8 cellular contexts compared by ENCODE assay signal in genomic region chr10:70672993-70673928, GRCh38. TPM values are rescaled to one million over a fixed set of nuclear protein-coding genes. Genes with fewer than 3 reads are reported as not detected.
DNase-seq lines count a peak whose midpoint lies in the region; ATAC-seq and TF ChIP-seq lines count a peak whose summit lies in the region.

No MANE protein-coding gene starts in this region.

- no peaks in the 10 kb centered on the region for H3K4me1 ChIP-seq in CD4-positive, alpha-beta memory T cell (ENCODE audit: insufficient read depth, low read length)
- H3K4me1 ChIP-seq in NT2/D1 (ENCODE audit: insufficient read depth, insufficient read length) (peaks cover 5% of the 10 kb centered on the region), body of pancreas (peaks cover 6% of the 10 kb centered on the region)

- ATAC-seq in body of pancreas, result no peak
- no peak for ATAC-seq in GM19328 (IDR thresholded peaks at IDR 0.05; ENCODE audit: unreplicated experiment)

- no peaks in the 10 kb centered on the region for H3K9me3 ChIP-seq in CD4-positive, alpha-beta memory T cell (ENCODE audit: control insufficient read depth in 1 of 2, low read length in 2 of 2)
- H3K9me3 ChIP-seq in NT2/D1 (ENCODE audit: insufficient read depth, low read length) (0 out of 2 replicates have a peak, but pooled peaks cover 11% of the 10 kb centered on the region), body of pancreas (no peaks in the 10 kb centered on the region)

- DNase-seq in CD4-positive, alpha-beta memory T cell, result no peak
- no peak for DNase-seq in NT2/D1 (ENCODE audit: low read depth, low spot score)
- DNase-seq in endothelial cell (ENCODE audit: low spot score), result no peak
- no peak for DNase-seq in body of pancreas
- DNase-seq in NCI-H446 (lab: John Stamatoyannopoulos, UW), result no peak
- DNase-seq in effector CD8-positive, alpha-beta T cell (lab: John Stamatoyannopoulos, UW), result no peak

- CTCF ChIA-PET in CD4-positive, alpha-beta memory T cell (lab: Charles Lee; ENCODE audit: partially characterized antibody), result no interaction called here

- TF ChIP-seq CTCF in endothelial cell (IDR thresholded peaks at IDR 0.05; ENCODE audit: unreplicated experiment) (no peak), nephron (IDR thresholded peaks at IDR 0.05; ENCODE audit: unreplicated experiment in 3 of 3) (no peak), body of pancreas (IDR thresholded peaks at IDR 0.05) (no peak)

- no peak overlapping the region for H3K27ac Mint-ChIP-seq in CD4-positive, alpha-beta memory T cell
- H3K27ac Mint-ChIP-seq in endothelial cell (ENCODE audit: unreplicated experiment) (no peak overlapping the region), nephron (peak overlapping the region in 2 of 3 experiments; percentile 25 to 61)

- intact Hi-C loops in CD4-positive, alpha-beta memory T cell (cut with micrococcal nuclease), result no loop called here
- intact Hi-C loops in body of pancreas (cut with DNase I), result no loop called here

- H3K9ac ChIP-seq in NT2/D1 (ENCODE audit: insufficient read length, low read depth), result peak overlapping the region; percentile 61

- H3K36me3 ChIP-seq in CD4-positive, alpha-beta memory T cell (ENCODE audit: insufficient read depth, low read length), result no peaks in the 10 kb centered on the region
- peaks cover 6% of the 10 kb centered on the region for H3K36me3 ChIP-seq in NT2/D1 (ENCODE audit: insufficient read depth, insufficient read length, low read length)
- no peaks in the 10 kb centered on the region for H3K36me3 ChIP-seq in body of pancreas (replicated peaks in 1 of 2; ENCODE audit: insufficient read depth in 1 of 2, low read depth in 2 of 2)

- POLR2A ChIA-PET in CD4-positive, alpha-beta memory T cell (lab: Charles Lee; ENCODE audit: partially characterized antibody), result no interaction called here

- H3K9me3 Mint-ChIP-seq in CD4-positive, alpha-beta memory T cell, result peaks cover 0 to 4% (median 0%) of the 10 kb centered on the region in 8 donors
- H3K9me3 Mint-ChIP-seq in endothelial cell (ENCODE audit: unreplicated experiment), result no peaks in the 10 kb centered on the region
- H3K9me3 Mint-ChIP-seq in nephron, result no peaks in the 10 kb centered on the region

- 37 to 42% methylated on average over 14 to 15 of the region's 15 CpGs for WGBS in body of pancreas, 2 donors

- no peak overlapping the region for H3K4me3 ChIP-seq in CD4-positive, alpha-beta memory T cell (ENCODE audit: low read length in 2 of 2)
- H3K4me3 ChIP-seq in NT2/D1 (ENCODE audit: insufficient read length, low read depth) (peak overlapping the region; percentile 49), body of pancreas (no peak overlapping the region)

- no peaks in the 10 kb centered on the region for H3K36me3 Mint-ChIP-seq in CD4-positive, alpha-beta memory T cell
- H3K36me3 Mint-ChIP-seq in endothelial cell (ENCODE audit: low read depth, unreplicated experiment) (peaks cover 3% of the 10 kb centered on the region), nephron (ENCODE audit: low read depth) (no peaks in the 10 kb centered on the region)

- TF ChIP-seq POLR2A in body of pancreas (IDR thresholded peaks at IDR 0.05), result no peak

- no peak overlapping the region for H3K27ac ChIP-seq in CD4-positive, alpha-beta memory T cell (ENCODE audit: low read depth, low read length)
- H3K27ac ChIP-seq in body of pancreas, result no peak overlapping the region

- H3K4me1 Mint-ChIP-seq in CD4-positive, alpha-beta memory T cell, result peaks cover 6 to 16% (median 11%) of the 10 kb centered on the region in 4 donors
- H3K4me1 Mint-ChIP-seq in endothelial cell (ENCODE audit: unreplicated experiment) (peaks cover 18% of the 10 kb centered on the region), nephron (peaks cover 68% of the 10 kb centered on the region)

- H3K27me3 ChIP-seq in CD4-positive, alpha-beta memory T cell (ENCODE audit: insufficient read depth, low read length), result peaks cover 5% of the 10 kb centered on the region
- H3K27me3 ChIP-seq in NT2/D1 (ENCODE audit: insufficient read depth, insufficient read length), result peaks cover 19% of the 10 kb centered on the region
- no peaks in the 10 kb centered on the region for H3K27me3 ChIP-seq in body of pancreas

- H3K4me3 Mint-ChIP-seq in CD4-positive, alpha-beta memory T cell, result peak overlapping the region in 6 of 8 donors; percentile 28 to 70 (median 60)
- H3K4me3 Mint-ChIP-seq in endothelial cell (ENCODE audit: unreplicated experiment), result peak overlapping the region; percentile 66
- peak overlapping the region; percentile 72 to 84 (median 79) for H3K4me3 Mint-ChIP-seq in nephron

- peaks cover 25 to 31% of the 10 kb centered on the region in 2 donors for H3K27me3 Mint-ChIP-seq in CD4-positive, alpha-beta memory T cell
- H3K27me3 Mint-ChIP-seq in endothelial cell (ENCODE audit: unreplicated experiment) (peaks cover 15% of the 10 kb centered on the region), nephron (ENCODE audit: low read depth) (peaks cover 51% of the 10 kb centered on the region)

RNA-seq across cellular contexts. Expression of gene ADAMTS14, which starts 1.0 kb away (rescaled TPM):
- not detected for total RNA-seq in CD4-positive, alpha-beta memory T cell
- not detected for polyA plus RNA-seq in CD4-positive, alpha-beta memory T cell
- total RNA-seq in endothelial cell (ENCODE audit: unreplicated experiment), result 1.1 TPM
- total RNA-seq in body of pancreas, result under 1 TPM in 1 of 2 donors, not detected in 1; 0.33 TPM

Comparison
In these comparisons a context has a peak if more than half of its experiments do, and no peak if none do; other contexts are left out.
1. H3K27ac Mint-ChIP-seq: peak in nephron (2 of 3); none in CD4-positive, alpha-beta memory T cell (0 of 7) and endothelial cell (single experiment).
2. Peak in every context shown above with its lines, with median percentiles within 50 percentile points of each other: H3K4me3 Mint-ChIP-seq.